In genomic region chr14:102481791-102482238, GRCh38 we compare ENCODE assay signal across 16 cellular contexts. TPM values are rescaled to one million over a fixed set of nuclear protein-coding genes. Genes with fewer than 3 reads are reported as not detected.
DNase-seq lines count a peak whose midpoint lies in the region; ATAC-seq, FAIRE-seq and TF ChIP-seq lines count a peak whose summit lies in the region.
"Had no signal": no experiment of that assay in that cellular context is flagged by ENCODE, and none has a peak within 500 bp of the region (broad histone marks: within the 10 kb centered on the region; RNA-seq: fewer than 3 reads in every experiment).

No MANE protein-coding gene starts in this region.

- peaks cover 8% of the 10 kb centered on the region for H3K4me1 Mint-ChIP-seq in astrocyte (ENCODE audit: low read depth, unreplicated experiment)
- H3K4me1 Mint-ChIP-seq in naive thymus-derived CD8-positive, alpha-beta T cell, result peaks cover 3 to 8% (median 6%) of the 10 kb centered on the region in 4 donors

- no peaks in the 10 kb centered on the region for H3K27me3 ChIP-seq in astrocyte (ENCODE audit: insufficient read depth, low read length)
- H3K27me3 ChIP-seq: heart left ventricle, left lung, suprapubic skin had no signal

- no peak for TF ChIP-seq CTCF in astrocyte (IDR thresholded peaks at IDR 0.05; ENCODE audit: insufficient read depth, low read depth, low read length)

- H2AFZ ChIP-seq in astrocyte (ENCODE audit: low read depth, low read length), result no peak overlapping the region

- H3K9ac ChIP-seq in astrocyte (ENCODE audit: low read length), result no peak overlapping the region

- peak; percentile 63 for DNase-seq in SIG-M5 treated with dmso at 0.1 percent for 504 hours (lab: John Stamatoyannopoulos, UW; ENCODE audit: unreplicated experiment)
- DNase-seq in SIG-M5 (lab: John Stamatoyannopoulos, UW), result no peak
- peak; percentile 47 for DNase-seq in astrocyte (ENCODE audit: low read depth)
- peak; percentile 82 for DNase-seq in islet precursor cell
- no peak for DNase-seq in H4 (ENCODE audit: low spot score)
- DNase-seq in naive thymus-derived CD8-positive, alpha-beta T cell, result no peak
- no peak for DNase-seq in NCI-H187 treated with DMSO at 0.1 percent for 48 hours (lab: John Stamatoyannopoulos, UW)
- no peak for DNase-seq in NCI-H1092 (lab: John Stamatoyannopoulos, UW)
- DNase-seq: activated CD4-positive, alpha-beta memory T cell treated with anti-CD3 and anti-CD28 coated beads for 36 hours; heart left ventricle had no signal

- H3K9me3 ChIP-seq in astrocyte (ENCODE audit: insufficient read depth, low read depth, low read length), result no peaks in the 10 kb centered on the region
- H3K9me3 ChIP-seq: left lung, suprapubic skin had no signal

- H3K4me2 ChIP-seq in astrocyte (ENCODE audit: low read length), result peak overlapping the region; percentile 4
- H3K4me2 ChIP-seq: smooth muscle cell had no signal

- H3K4me1 ChIP-seq in astrocyte (ENCODE audit: insufficient read depth, low read length), result peaks cover 3% of the 10 kb centered on the region
- H3K4me1 ChIP-seq: suprapubic skin had no signal

- H3K27ac ChIP-seq in astrocyte (ENCODE audit: low read depth, low read length), result no peak overlapping the region
- H3K27ac ChIP-seq: heart left ventricle, left lung, suprapubic skin had no signal

- POLR2A ChIA-PET in naive thymus-derived CD8-positive, alpha-beta T cell (lab: Charles Lee), result no interaction called here

- no peak overlapping the region for H3K4me3 ChIP-seq in astrocyte (ENCODE audit: insufficient read depth, low read depth, low read length)
- H3K4me3 ChIP-seq: heart left ventricle, left lung, smooth muscle cell, suprapubic skin had no signal

- no peak for ATAC-seq in naive thymus-derived CD8-positive, alpha-beta T cell
- ATAC-seq: heart left ventricle, left lung had no signal

- FAIRE-seq in astrocyte (lab: Jason Lieb, UNC), result no peak
- FAIRE-seq: D721Med, endometrium had no signal

- H3K9me3 Mint-ChIP-seq in astrocyte (ENCODE audit: unreplicated experiment), result peaks cover 7% of the 10 kb centered on the region
- H3K9me3 Mint-ChIP-seq in naive thymus-derived CD8-positive, alpha-beta T cell, result peaks cover 0 to 14% (median 4%) of the 10 kb centered on the region in 9 donors
- H3K9me3 Mint-ChIP-seq: activated T-helper 2 cell treated with anti-CD3 and anti-CD28 coated beads, Interferon-gamma antibody, Interleukin-2, Interleukin-4, amounts not matched to agents 10 μg/mL and 5 μg/mL and 100 μg/mL, durations not matched to agents 14 hours and 24 hours and 36 hours had no signal

- peaks cover 32% of the 10 kb centered on the region for H3K36me3 Mint-ChIP-seq in astrocyte (ENCODE audit: low read depth, unreplicated experiment)
- H3K36me3 Mint-ChIP-seq in naive thymus-derived CD8-positive, alpha-beta T cell, result peaks cover 4 to 22% (median 20%) of the 10 kb centered on the region in 3 donors

- no peaks in the 10 kb centered on the region for H3K36me3 ChIP-seq in astrocyte (ENCODE audit: insufficient read depth, low read length)

- H3K79me2 ChIP-seq in astrocyte (ENCODE audit: insufficient read depth, low read length), result no peaks in the 10 kb centered on the region

- no peaks in the 10 kb centered on the region for H3K27me3 Mint-ChIP-seq in astrocyte (ENCODE audit: low read depth, unreplicated experiment)
- no peaks in the 10 kb centered on the region for H3K27me3 Mint-ChIP-seq in naive thymus-derived CD8-positive, alpha-beta T cell
- H3K27me3 Mint-ChIP-seq: activated CD4-positive, alpha-beta memory T cell treated with anti-CD3 and anti-CD28 coated beads for 36 hours had no signal

- H4K20me1 ChIP-seq in astrocyte (ENCODE audit: insufficient read depth, low read length), result peaks cover 18% of the 10 kb centered on the region

- no peak overlapping the region for H3K27ac Mint-ChIP-seq in astrocyte (ENCODE audit: unreplicated experiment)
- no peak overlapping the region for H3K27ac Mint-ChIP-seq in naive thymus-derived CD8-positive, alpha-beta T cell
- H3K27ac Mint-ChIP-seq: activated CD4-positive, alpha-beta memory T cell treated with anti-CD3 and anti-CD28 coated beads for 36 hours; activated T-helper 2 cell treated with anti-CD3 and anti-CD28 coated beads, Interferon-gamma antibody, Interleukin-2, Interleukin-4, amounts not matched to agents 10 μg/mL and 5 μg/mL and 100 μg/mL, durations not matched to agents 14 hours and 24 hours and 36 hours had no signal

- H3K4me3 Mint-ChIP-seq in astrocyte (ENCODE audit: unreplicated experiment), result peak overlapping the region; percentile 60
- H3K4me3 Mint-ChIP-seq in naive thymus-derived CD8-positive, alpha-beta T cell, result no peak overlapping the region
- H3K4me3 Mint-ChIP-seq: activated CD4-positive, alpha-beta memory T cell treated with anti-CD3 and anti-CD28 coated beads for 36 hours had no signal

RNA-seq across cellular contexts. Expression of gene ANKRD9, which starts 27.8 kb away (rescaled TPM):
- 7.9 and 9.4 TPM in 2 replicates for total RNA-seq in astrocyte
- total RNA-seq in H4 (2014; rRNA removed; shearing (Covaris generic)), result 4.4 and 8.7 TPM in 2 replicates
- 1 to 10 TPM; 1.3 to 1.6 TPM for total RNA-seq in naive thymus-derived CD8-positive, alpha-beta T cell
- under 1 TPM; 0.15 to 0.43 (median 0.28) TPM for polyA plus RNA-seq in naive thymus-derived CD8-positive, alpha-beta T cell

Comparison
In these comparisons a context has a peak if more than half of its experiments do, and no peak if none do; other contexts are left out.
1. DNase-seq: peak in SIG-M5 treated with dmso at 0.1 percent for 504 hours (single experiment), astrocyte (single experiment) and islet precursor cell (single experiment); none in SIG-M5 (single experiment), H4 (single experiment), naive thymus-derived CD8-positive, alpha-beta T cell (0 of 10), NCI-H187 treated with DMSO at 0.1 percent for 48 hours (single experiment) and NCI-H1092 (single experiment).